Comparison of ENCODE assay signal across 18 cellular contexts in the genomic region with DNA sequence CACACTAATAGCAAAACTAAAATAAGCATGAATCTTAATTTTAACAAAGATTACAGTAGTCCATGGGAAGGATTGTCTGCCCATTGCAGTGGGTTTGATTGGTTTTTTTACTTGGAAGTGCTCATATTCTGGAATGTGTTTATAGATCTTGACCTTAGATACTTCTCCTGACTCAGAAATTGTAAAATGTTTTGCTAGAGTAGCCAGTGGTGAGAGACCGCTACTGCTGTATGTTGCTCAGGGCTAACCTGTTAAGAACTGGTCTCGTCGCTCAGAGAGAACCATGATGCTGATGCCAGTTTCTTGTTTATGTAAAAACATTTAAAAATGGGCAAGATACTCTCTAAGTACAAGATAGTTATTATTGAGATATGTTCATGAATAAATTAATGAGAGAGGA.
A peak's percentile ranks its signal among the peaks of the same experiment; 100 is the strongest.
DNase-seq lines count a peak whose midpoint lies in the region; ATAC-seq and TF ChIP-seq lines count a peak whose summit lies in the region.
"Had no signal": no experiment of that assay in that cellular context is flagged by ENCODE, and none has a peak within 500 bp of the region (broad histone marks: within the 10 kb centered on the region; RNA-seq: fewer than 3 reads in every experiment).

No MANE protein-coding gene starts in this region.

- TF ChIP-seq CTCF in WTC11 (IDR thresholded peaks at IDR 0.05) (no peak), smooth muscle cell (IDR thresholded peaks at IDR 0.05; ENCODE audit: borderline replicate concordance, insufficient read depth, poor library complexity, severe bottlenecking) (no peak), dorsolateral prefrontal cortex (IDR thresholded peaks at IDR 0.05 in 54 of 56, conservative IDR thresholded peaks at IDR 0.05 in 2 of 56; ENCODE audit: low read depth in 1 of 56, partially characterized antibody in 56 of 56) (no peak)

- H3K79me2 ChIP-seq in GM23248 (ENCODE audit: insufficient read depth) (peaks cover 21% of the 10 kb centered on the region; the same call in 1 of the 2 replicates), smooth muscle cell (ENCODE audit: low read depth) (no peaks in the 10 kb centered on the region)

- POLR2A ChIA-PET in WTC11 (lab: Charles Lee), result no interaction called here

- no peaks in the 10 kb centered on the region for H3K9me3 Mint-ChIP-seq in WTC11

- peak overlapping the region; percentile 47; the same call in 1 of the 2 replicates for H3K27ac Mint-ChIP-seq in WTC11

- H3K4me1 ChIP-seq in GM23248 (ENCODE audit: insufficient read depth), result peaks cover 57% of the 10 kb centered on the region
- peaks cover 31% of the 10 kb centered on the region for H3K4me1 ChIP-seq in smooth muscle cell (ENCODE audit: low read depth)
- H3K4me1 ChIP-seq: SJCRH30, upper lobe of right lung had no signal

- ATAC-seq in WTC11 (no peak), GM21390 (IDR thresholded peaks at IDR 0.05; ENCODE audit: unreplicated experiment) (no peak)

- H3K4me3 ChIP-seq in GM23248 (0 out of 2 replicates have a peak overlapping the region, but pooled peaks have one; percentile 0), smooth muscle cell (no peak overlapping the region), dorsolateral prefrontal cortex (no peak overlapping the region)
- H3K4me3 ChIP-seq: heart right ventricle, SJCRH30, upper lobe of right lung had no signal

- in situ Hi-C loops in GM23248 (cut with MboI), result no loop called here

- H3K36me3 ChIP-seq in GM23248 (ENCODE audit: low read depth) (no peaks in the 10 kb centered on the region), smooth muscle cell (ENCODE audit: low read depth) (no peaks in the 10 kb centered on the region)
- H3K36me3 ChIP-seq: heart right ventricle, SJCRH30, upper lobe of right lung had no signal

- peak overlapping the region; percentile 31 for H3K4me2 ChIP-seq in GM23248 (ENCODE audit: unreplicated experiment)
- H3K4me2 ChIP-seq in smooth muscle cell, result peak overlapping the region; percentile 27

- H3K9ac ChIP-seq in GM23248 (no peak overlapping the region), smooth muscle cell (ENCODE audit: low read depth) (no peak overlapping the region)

- H3F3A ChIP-seq in GM23248 (ENCODE audit: insufficient read depth) (peaks cover 51% of the 10 kb centered on the region), smooth muscle cell (ENCODE audit: low read depth) (peaks cover 9% of the 10 kb centered on the region)

- intact Hi-C loops in dorsolateral prefrontal cortex (cut with DNase I), result no loop called here

- H3K4me1 Mint-ChIP-seq in WTC11, result peaks cover 85% of the 10 kb centered on the region

- H3K36me3 Mint-ChIP-seq in WTC11, result no peaks in the 10 kb centered on the region

- H2AFZ ChIP-seq in GM23248, result no peak overlapping the region
- no peak overlapping the region for H2AFZ ChIP-seq in smooth muscle cell (ENCODE audit: low read depth)

- H3K27ac ChIP-seq in GM23248, result 0 out of 2 replicates have a peak overlapping the region, but pooled peaks have one; percentile 1
- H3K27ac ChIP-seq in smooth muscle cell (ENCODE audit: low read depth), result peak overlapping the region; percentile 28
- H3K27ac ChIP-seq in dorsolateral prefrontal cortex, result no peak overlapping the region
- H3K27ac ChIP-seq: heart right ventricle, SJCRH30, upper lobe of right lung had no signal

- H3K9me2 ChIP-seq in GM23248 (ENCODE audit: insufficient read depth), result no peaks in the 10 kb centered on the region

- WGBS in GM23248 (ENCODE audit: low coverage in 1 of 2, low lambda C conversion rate in 2 of 2, missing lambda C conversion rate in 2 of 2), 2 experiments, result 96% methylated on average over 3 of the region's 3 CpGs
- WGBS in smooth muscle cell (ENCODE audit: low lambda C conversion rate), result 76% methylated on average over 3 of the region's 3 CpGs

- H4K20me1 ChIP-seq in GM23248 (ENCODE audit: insufficient read depth), result no peaks in the 10 kb centered on the region
- H4K20me1 ChIP-seq in smooth muscle cell (ENCODE audit: low read depth), result no peaks in the 10 kb centered on the region

- CTCF ChIA-PET in WTC11 (lab: Charles Lee), result no interaction called here

- no peaks in the 10 kb centered on the region for H3K27me3 Mint-ChIP-seq in WTC11 (ENCODE audit: low read depth)

- peak; percentile 57 for DNase-seq in GM23248
- DNase-seq in WTC11 (ENCODE audit: low spot score), result no peak
- peak; percentile 88 for DNase-seq in iris pigment epithelial cell (ENCODE audit: low read depth)
- DNase-seq in smooth muscle cell (lab: John Stamatoyannopoulos, UW; ENCODE audit: unreplicated experiment), result no peak
- DNase-seq in NCI-H128 (lab: John Stamatoyannopoulos, UW; ENCODE audit: unreplicated experiment), result no peak
- DNase-seq in activated CD4-positive, alpha-beta T cell treated with anti-CD3 and anti-CD28 coated beads for 4 hours, result no peak
- no peak for DNase-seq in dorsolateral prefrontal cortex
- DNase-seq: activated CD4-positive, alpha-beta T cell treated with anti-CD3 and anti-CD28 coated beads for 48 hours; C1 segment of cervical spinal cord; DMS79 treated with DMSO at 0.1 percent for 48 hours; GOT3; heart right ventricle; NCI-H1417 treated with DMSO at 0.1 percent for 48 hours; SJCRH30; stimulated activated CD4-positive, alpha-beta T cell treated with anti-CD3 and anti-CD28 coated beads, Interleukin-4, amount 100 ng/mL, for 1 hour; T-helper 9 cell; upper lobe of right lung had no signal

- H3K9me3 ChIP-seq in GM23248 (ENCODE audit: low read depth), result no peaks in the 10 kb centered on the region
- H3K9me3 ChIP-seq in smooth muscle cell (replicated peaks; ENCODE audit: low read depth), result no peaks in the 10 kb centered on the region
- H3K9me3 ChIP-seq: heart right ventricle, SJCRH30, upper lobe of right lung had no signal

- H3K4me3 Mint-ChIP-seq in WTC11, result no peak overlapping the region

- H3K27me3 ChIP-seq in GM23248 (replicated peaks; ENCODE audit: insufficient read depth) (no peaks in the 10 kb centered on the region), smooth muscle cell (ENCODE audit: low read depth) (no peaks in the 10 kb centered on the region), dorsolateral prefrontal cortex (no peaks in the 10 kb centered on the region)
- H3K27me3 ChIP-seq: heart right ventricle, SJCRH30, upper lobe of right lung had no signal

TF ChIP-seq in WTC11, 78 proteins besides CTCF, POLR2A, EP300 and RAD21 (continues in another document):
- TF ChIP-seq TEAD4 (CRISPR knock-in tag; IDR thresholded peaks at IDR 0.05) (no peak), GTF2I (CRISPR knock-in tag; conservative IDR thresholded peaks at IDR 0.05) (no peak), ZNF263 (CRISPR knock-in tag; IDR thresholded peaks at IDR 0.05; ENCODE audit: low read depth) (no peak), AFF4 (CRISPR knock-in tag; IDR thresholded peaks at IDR 0.05; ENCODE audit: borderline replicate concordance) (no peak), ZNF416 (CRISPR knock-in tag; IDR thresholded peaks at IDR 0.05) (no peak), SP1 (CRISPR knock-in tag; conservative IDR thresholded peaks at IDR 0.05) (no peak), PREB (CRISPR knock-in tag; IDR thresholded peaks at IDR 0.05; ENCODE audit: borderline replicate concordance) (no peak)
- TF ChIP-seq, protein P1, sequence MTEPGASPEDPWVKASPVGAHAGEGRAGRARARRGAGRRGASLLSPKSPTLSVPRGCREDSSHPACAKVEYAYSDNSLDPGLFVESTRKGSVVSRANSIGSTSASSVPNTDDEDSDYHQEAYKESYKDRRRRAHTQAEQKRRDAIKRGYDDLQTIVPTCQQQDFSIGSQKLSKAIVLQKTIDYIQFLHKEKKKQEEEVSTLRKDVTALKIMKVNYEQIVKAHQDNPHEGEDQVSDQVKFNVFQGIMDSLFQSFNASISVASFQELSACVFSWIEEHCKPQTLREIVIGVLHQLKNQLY (CRISPR knock-in tag; IDR thresholded peaks at IDR 0.05), result no peak

Comparison
In these comparisons a context has a peak if more than half of its experiments do, and no peak if none do; other contexts are left out.
1. DNase-seq: peak in GM23248 (single experiment) and iris pigment epithelial cell (single experiment); none in WTC11 (single experiment), smooth muscle cell (single experiment), NCI-H128 (single experiment), activated CD4-positive, alpha-beta T cell treated with anti-CD3 and anti-CD28 coated beads for 4 hours (0 of 2) and dorsolateral prefrontal cortex (0 of 10).
2. H3K27ac ChIP-seq: peak in GM23248 (single experiment) and smooth muscle cell (single experiment); none in dorsolateral prefrontal cortex (0 of 59).